ENCODE assay signal across 31 cellular contexts in the genomic region with DNA sequence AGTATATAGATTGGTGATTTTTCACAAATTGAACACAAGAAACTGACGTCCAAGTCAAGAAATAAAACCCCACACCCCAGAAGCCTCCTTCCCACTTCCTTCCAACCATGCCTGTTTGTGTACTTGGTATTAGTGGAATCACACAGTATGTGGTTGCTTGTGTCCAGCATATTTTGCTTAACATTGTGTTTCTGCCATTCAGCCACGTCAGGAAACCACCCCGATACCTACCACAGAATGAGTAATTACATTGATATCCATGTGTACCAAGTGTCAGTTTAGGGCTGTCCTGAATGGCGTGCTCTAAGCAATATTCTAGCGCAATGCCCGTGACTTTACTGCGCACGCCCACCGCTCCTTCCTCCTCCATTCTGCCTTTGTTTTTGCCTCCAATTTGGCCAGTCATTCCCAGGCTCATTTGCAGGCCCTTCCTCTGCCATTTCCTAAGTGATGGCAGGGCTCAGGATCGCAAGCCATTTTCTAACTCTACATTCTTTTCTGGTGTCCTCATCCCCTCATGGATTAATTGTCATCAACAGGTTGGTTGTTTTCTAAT. TPM values are rescaled to one million over a fixed set of nuclear protein-coding genes. Genes with fewer than 3 reads are reported as not detected.
"Had no signal": no experiment of that assay in that cellular context is flagged by ENCODE, and none has a peak within 500 bp of the region (broad histone marks: within the 10 kb centered on the region; RNA-seq: fewer than 3 reads in every experiment).

No MANE protein-coding gene starts in this region.

- ATAC-seq: activated T-cell treated with anti-CD3 and anti-CD28 coated beads, Interleukin-2, amount 50 U/mL, for 72 hours; gastroesophageal sphincter; pancreas; stimulated activated effector memory CD8-positive, alpha-beta T cell treated with anti-CD3 and anti-CD28 coated beads, Interleukin-12 subunit alpha, Interleukin-12 subunit beta, amount 100 ng/mL, for 72 hours; T-helper 17 cell; WTC11 had no signal

- H3K9me3 Mint-ChIP-seq: central memory CD8-positive, alpha-beta T cell; stimulated activated effector memory CD8-positive, alpha-beta T cell treated with anti-CD3 and anti-CD28 coated beads, Interleukin-12 subunit alpha, Interleukin-12 subunit beta, amount 100 ng/mL, for 72 hours had no signal

- H3K4me2 ChIP-seq: hepatocyte had no signal

- H3K4me3 ChIP-seq: ascending aorta, gastroesophageal sphincter, hepatocyte, pancreas, prostate gland, sigmoid colon, thoracic aorta, uterus had no signal

- H3K79me2 ChIP-seq: hepatocyte had no signal

- H3K27ac ChIP-seq: ascending aorta, gastroesophageal sphincter, hepatocyte, pancreas, prostate gland, sigmoid colon, thoracic aorta, uterus had no signal

- H3K4me1 ChIP-seq: ascending aorta, pancreas, prostate gland, uterus had no signal

- H3K4me1 Mint-ChIP-seq: activated CD4-positive, alpha-beta memory T cell treated with anti-CD3 and anti-CD28 coated beads, Interleukin-2, amount 10 ng/mL, durations not matched to agents 7 days and 5 days; central memory CD8-positive, alpha-beta T cell; nephron progenitor cell; stimulated activated effector memory CD8-positive, alpha-beta T cell treated with anti-CD3 and anti-CD28 coated beads, Interleukin-12 subunit alpha, Interleukin-12 subunit beta, amount 100 ng/mL, for 72 hours; T-helper 17 cell; WTC11 had no signal

- H3K27me3 ChIP-seq: ascending aorta, pancreas, uterus had no signal

- H3K4me3 Mint-ChIP-seq: activated CD4-positive, alpha-beta memory T cell treated with anti-CD3 and anti-CD28 coated beads, Interleukin-2, amount 10 ng/mL, durations not matched to agents 7 days and 5 days; activated CD4-positive, alpha-beta T cell treated with anti-CD3 and anti-CD28 coated beads, Interleukin-2, amount 10 ng/mL, durations not matched to agents 7 days and 5 days; activated naive CD8-positive, alpha-beta T cell; activated T-cell treated with anti-CD3 and anti-CD28 coated beads, Interleukin-2, amount 50 U/mL, for 72 hours; central memory CD8-positive, alpha-beta T cell; nephron progenitor cell; stimulated activated effector memory CD8-positive, alpha-beta T cell treated with anti-CD3 and anti-CD28 coated beads, Interleukin-12 subunit alpha, Interleukin-12 subunit beta, amount 100 ng/mL, for 72 hours; stimulated activated naive CD8-positive, alpha-beta T cell treated with anti-CD3 and anti-CD28 coated beads, Interleukin-15, Interleukin-2, amounts not matched to agents 100 ng/mL and 50 ng/mL, for 24 hours; T-helper 17 cell; WTC11 had no signal

- H3K36me3 ChIP-seq: ascending aorta, gastroesophageal sphincter, pancreas, prostate gland, sigmoid colon, thoracic aorta, uterus had no signal

- H2AFZ ChIP-seq: hepatocyte had no signal

- H3K36me3 Mint-ChIP-seq: stimulated activated effector memory CD8-positive, alpha-beta T cell treated with anti-CD3 and anti-CD28 coated beads, Interleukin-12 subunit alpha, Interleukin-12 subunit beta, amount 100 ng/mL, for 72 hours had no signal

- DNase-seq: activated CD4-positive, alpha-beta memory T cell treated with anti-CD3 and anti-CD28 coated beads, Interleukin-2, amount 10 ng/mL, durations not matched to agents 7 days and 5 days; activated CD4-positive, alpha-beta T cell treated with anti-CD3 and anti-CD28 coated beads for 1 hour; activated CD4-positive, alpha-beta T cell treated with anti-CD3 and anti-CD28 coated beads, Interleukin-2, amount 10 ng/mL, durations not matched to agents 7 days and 5 days; activated naive CD4-positive, alpha-beta T cell; activated T-cell treated with anti-CD3 and anti-CD28 coated beads, Interleukin-2, amount 50 U/mL, for 72 hours; effector CD8-positive, alpha-beta T cell; nephron progenitor cell; pancreas; retina; sigmoid colon; small intestine; stimulated activated CD4-positive, alpha-beta T cell treated with anti-CD3 and anti-CD28 coated beads, Interleukin-4, amount 100 ng/mL, for 24 hours; SW 1271; T-helper 17 cell; trophoblast cell; uterus had no signal

- H3K27ac Mint-ChIP-seq: activated CD4-positive, alpha-beta memory T cell treated with anti-CD3 and anti-CD28 coated beads, Interleukin-2, amount 10 ng/mL, durations not matched to agents 7 days and 5 days; activated CD4-positive, alpha-beta T cell treated with anti-CD3 and anti-CD28 coated beads, Interleukin-2, amount 10 ng/mL, durations not matched to agents 7 days and 5 days; activated naive CD8-positive, alpha-beta T cell; activated T-cell treated with anti-CD3 and anti-CD28 coated beads, Interleukin-2, amount 50 U/mL, for 72 hours; nephron progenitor cell; stimulated activated effector memory CD8-positive, alpha-beta T cell treated with anti-CD3 and anti-CD28 coated beads, Interleukin-12 subunit alpha, Interleukin-12 subunit beta, amount 100 ng/mL, for 72 hours; stimulated activated naive CD8-positive, alpha-beta T cell treated with anti-CD3 and anti-CD28 coated beads, Interleukin-15, Interleukin-2, amounts not matched to agents 100 ng/mL and 50 ng/mL, for 24 hours; T-helper 17 cell; WTC11 had no signal

RNA-seq across cellular contexts. Expression of gene TPTE2, which starts 46.3 kb away (rescaled TPM):
- total RNA-seq: ascending aorta, dermis microvascular lymphatic vessel endothelial cell, gastroesophageal sphincter, hepatocyte, lower leg skin, mucosa of gallbladder, pancreas, thoracic aorta, WTC11 had no signal
- polyA plus RNA-seq: adipose tissue, hepatocyte, keratinocyte, pancreas had no signal
